Comparison of ENCODE assay signal across 12 cellular contexts in the genomic region with DNA sequence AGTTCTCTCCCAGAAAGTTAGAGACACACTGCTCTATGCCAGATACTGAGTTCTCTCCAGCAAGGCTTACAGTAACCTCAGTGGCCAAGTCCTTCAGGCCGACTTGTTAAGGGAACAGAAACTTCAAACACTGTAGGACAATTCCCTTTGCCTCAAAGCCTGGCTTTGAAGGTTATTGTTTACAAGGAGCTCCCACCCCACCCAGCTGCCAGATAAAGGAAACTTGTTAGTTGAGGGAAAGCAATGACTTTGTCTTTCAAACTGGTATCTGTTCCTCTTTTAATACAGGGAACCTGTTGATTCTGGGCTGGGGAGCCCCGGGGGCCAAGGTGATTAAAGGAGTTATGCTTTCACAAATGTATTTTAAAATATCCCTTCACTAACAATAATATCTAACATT. TPM values are rescaled to one million over a fixed set of nuclear protein-coding genes. Genes with fewer than 3 reads are reported as not detected.
DNase-seq lines count a peak whose midpoint lies in the region; ATAC-seq and TF ChIP-seq lines count a peak whose summit lies in the region.
"Had no signal": no experiment of that assay in that cellular context is flagged by ENCODE, and none has a peak within 500 bp of the region (broad histone marks: within the 10 kb centered on the region; RNA-seq: fewer than 3 reads in every experiment).

No MANE protein-coding gene starts in this region.

- H3K27ac Mint-ChIP-seq in naive thymus-derived CD4-positive, alpha-beta T cell, result no peak overlapping the region
- no peak overlapping the region for H3K27ac Mint-ChIP-seq in T-helper 2 cell treated with Interferon-gamma antibody and Interleukin-4, amounts not matched to agents 5 μg/mL and 100 μg/mL, for 36 hours

- no peaks in the 10 kb centered on the region for H3K36me3 ChIP-seq in naive thymus-derived CD4-positive, alpha-beta T cell (ENCODE audit: control insufficient read depth in 2 of 3, insufficient read depth in 3 of 3, low read length in 3 of 3)
- H3K36me3 ChIP-seq: adrenal gland had no signal

- H3K27me3 ChIP-seq in naive thymus-derived CD4-positive, alpha-beta T cell (ENCODE audit: control insufficient read depth in 2 of 2, insufficient read depth in 2 of 2, low read length in 2 of 2), result no peaks in the 10 kb centered on the region
- H3K27me3 ChIP-seq: adrenal gland had no signal

- H3K4me3 ChIP-seq in naive thymus-derived CD4-positive, alpha-beta T cell (ENCODE audit: low read length), result no peak overlapping the region
- H3K4me3 ChIP-seq: adrenal gland had no signal

- POLR2A ChIA-PET in naive thymus-derived CD4-positive, alpha-beta T cell (lab: Charles Lee), result no interaction called here

- H3K9me3 ChIP-seq in naive thymus-derived CD4-positive, alpha-beta T cell (ENCODE audit: control insufficient read depth in 2 of 3, low read length in 3 of 3), result no peaks in the 10 kb centered on the region
- H3K9me3 ChIP-seq: adrenal gland had no signal

- peaks cover 4 to 61% (median 9%) of the 10 kb centered on the region in 5 donors for H3K27me3 Mint-ChIP-seq in naive thymus-derived CD4-positive, alpha-beta T cell
- peaks cover 37% of the 10 kb centered on the region for H3K27me3 Mint-ChIP-seq in T-helper 2 cell treated with Interferon-gamma antibody and Interleukin-4, amounts not matched to agents 5 μg/mL and 100 μg/mL, for 36 hours (ENCODE audit: low read depth)

- no peaks in the 10 kb centered on the region for H3K9me3 Mint-ChIP-seq in naive thymus-derived CD4-positive, alpha-beta T cell
- H3K9me3 Mint-ChIP-seq in T-helper 2 cell treated with Interferon-gamma antibody and Interleukin-4, amounts not matched to agents 5 μg/mL and 100 μg/mL, for 36 hours, result no peaks in the 10 kb centered on the region

- no peaks in the 10 kb centered on the region for H3K4me1 ChIP-seq in naive thymus-derived CD4-positive, alpha-beta T cell (ENCODE audit: control insufficient read depth in 2 of 2, insufficient read depth in 2 of 2, low read length in 2 of 2)
- H3K4me1 ChIP-seq: adrenal gland had no signal

- ATAC-seq in GM18861 (IDR thresholded peaks at IDR 0.05; ENCODE audit: unreplicated experiment) (peak; percentile 75), HG03095 (IDR thresholded peaks at IDR 0.05; ENCODE audit: unreplicated experiment) (peak; percentile 68), GM18909 (IDR thresholded peaks at IDR 0.05; ENCODE audit: poor library complexity, unreplicated experiment) (no peak), SK-N-SH treated with all-trans-retinoic acid at 6 μM for 48 hours (no peak)
- ATAC-seq in naive thymus-derived CD4-positive, alpha-beta T cell, result peak; percentile 52
- ATAC-seq: left lobe of liver had no signal

- no peak overlapping the region for H3K4me3 Mint-ChIP-seq in naive thymus-derived CD4-positive, alpha-beta T cell
- no peak overlapping the region for H3K4me3 Mint-ChIP-seq in T-helper 2 cell treated with Interferon-gamma antibody and Interleukin-4, amounts not matched to agents 5 μg/mL and 100 μg/mL, for 36 hours

- H3K4me1 Mint-ChIP-seq in naive thymus-derived CD4-positive, alpha-beta T cell, result peaks cover 0 to 12% (median 0%) of the 10 kb centered on the region in 7 donors
- peaks cover 7% of the 10 kb centered on the region for H3K4me1 Mint-ChIP-seq in T-helper 2 cell treated with Interferon-gamma antibody and Interleukin-4, amounts not matched to agents 5 μg/mL and 100 μg/mL, for 36 hours (ENCODE audit: low read depth)

- peak; percentile 73 for DNase-seq in SIG-M5 (lab: John Stamatoyannopoulos, UW)
- DNase-seq in naive thymus-derived CD4-positive, alpha-beta T cell, result no peak
- no peak for DNase-seq in T-helper 2 cell treated with Interferon-gamma antibody and Interleukin-4, amounts not matched to agents 5 μg/mL and 100 μg/mL, for 36 hours (ENCODE audit: low spot score)
- no peak for DNase-seq in activated CD4-positive, alpha-beta T cell treated with anti-CD3 and anti-CD28 coated beads, Interleukin-2, amount 50 U/mL, for 48 hours
- DNase-seq: adrenal gland, DND-41 had no signal

- intact Hi-C loops in naive thymus-derived CD4-positive, alpha-beta T cell (cut with micrococcal nuclease), result no loop called here

- no peak overlapping the region for H3K27ac ChIP-seq in naive thymus-derived CD4-positive, alpha-beta T cell (ENCODE audit: low read depth, low read length)
- H3K27ac ChIP-seq: adrenal gland, epithelial cell of prostate had no signal

- no peaks in the 10 kb centered on the region for H3K36me3 Mint-ChIP-seq in naive thymus-derived CD4-positive, alpha-beta T cell
- H3K36me3 Mint-ChIP-seq in T-helper 2 cell treated with Interferon-gamma antibody and Interleukin-4, amounts not matched to agents 5 μg/mL and 100 μg/mL, for 36 hours (ENCODE audit: low read depth), result no peaks in the 10 kb centered on the region

- CTCF ChIA-PET in naive thymus-derived CD4-positive, alpha-beta T cell (lab: Charles Lee), result no interaction called here

TF ChIP-seq in SK-N-SH treated with all-trans-retinoic acid at 6 μM for 48 hours, 23 proteins besides CTCF, POLR2A, EP300 and RAD21:
- TF ChIP-seq TCF4 (CRISPR knock-in tag; IDR thresholded peaks at IDR 0.05; ENCODE audit: borderline replicate concordance) (no peak), ESRRG (CRISPR knock-in tag; IDR thresholded peaks at IDR 0.05) (no peak), CSDC2 (CRISPR knock-in tag; IDR thresholded peaks at IDR 0.05) (no peak), BACH2 (CRISPR knock-in tag; IDR thresholded peaks at IDR 0.05; ENCODE audit: borderline replicate concordance) (no peak), ZFP3 (CRISPR knock-in tag; IDR thresholded peaks at IDR 0.05) (no peak), ZNF70 (CRISPR knock-in tag; IDR thresholded peaks at IDR 0.05) (no peak), RARB (CRISPR knock-in tag; IDR thresholded peaks at IDR 0.05) (no peak), ZC3H10 (CRISPR knock-in tag; IDR thresholded peaks at IDR 0.05) (no peak), PPARA (CRISPR knock-in tag; IDR thresholded peaks at IDR 0.05; ENCODE audit: borderline replicate concordance) (no peak), OSR1 (CRISPR knock-in tag; IDR thresholded peaks at IDR 0.05) (no peak), GLIS3 (CRISPR knock-in tag; IDR thresholded peaks at IDR 0.05) (no peak), SNAI2 (CRISPR knock-in tag; IDR thresholded peaks at IDR 0.05) (no peak), ISL1 (CRISPR knock-in tag; IDR thresholded peaks at IDR 0.05) (no peak), ZFP30 (CRISPR knock-in tag; IDR thresholded peaks at IDR 0.05) (no peak), ARNTL (CRISPR knock-in tag; IDR thresholded peaks at IDR 0.05; ENCODE audit: borderline replicate concordance, low read depth) (no peak)
- TF ChIP-seq, protein P1, sequence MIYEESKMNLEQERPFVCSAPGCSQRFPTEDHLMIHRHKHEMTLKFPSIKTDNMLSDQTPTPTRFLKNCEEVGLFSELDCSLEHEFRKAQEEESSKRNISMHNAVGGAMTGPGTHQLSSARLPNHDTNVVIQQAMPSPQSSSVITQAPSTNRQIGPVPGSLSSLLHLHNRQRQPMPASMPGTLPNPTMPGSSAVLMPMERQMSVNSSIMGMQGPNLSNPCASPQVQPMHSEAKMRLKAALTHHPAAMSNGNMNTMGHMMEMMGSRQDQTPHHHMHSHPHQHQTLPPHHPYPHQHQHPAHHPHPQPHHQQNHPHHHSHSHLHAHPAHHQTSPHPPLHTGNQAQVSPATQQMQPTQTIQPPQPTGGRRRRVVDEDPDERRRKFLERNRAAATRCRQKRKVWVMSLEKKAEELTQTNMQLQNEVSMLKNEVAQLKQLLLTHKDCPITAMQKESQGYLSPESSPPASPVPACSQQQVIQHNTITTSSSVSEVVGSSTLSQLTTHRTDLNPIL (CRISPR knock-in tag; IDR thresholded peaks at IDR 0.05; ENCODE audit: low read depth), result no peak
- TF ChIP-seq, protein P2, sequence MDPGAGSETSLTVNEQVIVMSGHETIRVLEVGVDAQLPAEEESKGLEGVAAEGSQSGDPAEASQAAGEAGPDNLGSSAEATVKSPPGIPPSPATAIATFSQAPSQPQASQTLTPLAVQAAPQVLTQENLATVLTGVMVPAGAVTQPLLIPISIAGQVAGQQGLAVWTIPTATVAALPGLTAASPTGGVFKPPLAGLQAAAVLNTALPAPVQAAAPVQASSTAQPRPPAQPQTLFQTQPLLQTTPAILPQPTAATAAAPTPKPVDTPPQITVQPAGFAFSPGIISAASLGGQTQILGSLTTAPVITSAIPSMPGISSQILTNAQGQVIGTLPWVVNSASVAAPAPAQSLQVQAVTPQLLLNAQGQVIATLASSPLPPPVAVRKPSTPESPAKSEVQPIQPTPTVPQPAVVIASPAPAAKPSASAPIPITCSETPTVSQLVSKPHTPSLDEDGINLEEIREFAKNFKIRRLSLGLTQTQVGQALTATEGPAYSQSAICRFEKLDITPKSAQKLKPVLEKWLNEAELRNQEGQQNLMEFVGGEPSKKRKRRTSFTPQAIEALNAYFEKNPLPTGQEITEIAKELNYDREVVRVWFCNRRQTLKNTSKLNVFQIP (CRISPR knock-in tag; IDR thresholded peaks at IDR 0.05; ENCODE audit: borderline replicate concordance, low read depth), result no peak

RNA-seq across cellular contexts. Expression of a gene that starts 27.7 kb away (rescaled TPM):
- 100 to 1,000 TPM in 2 of 5 experiments, 10 to 100 TPM in 1, 1 to 10 TPM in 2; 1.5 to 156 (median 53.6) TPM for total RNA-seq in naive thymus-derived CD4-positive, alpha-beta T cell
- polyA plus RNA-seq in naive thymus-derived CD4-positive, alpha-beta T cell, result under 1 TPM; 0.08 to 0.19 TPM

RNA-seq across cellular contexts. Expression of a gene that starts 46.8 kb away (rescaled TPM):
- total RNA-seq in naive thymus-derived CD4-positive, alpha-beta T cell, result 10 to 100 TPM in 1 of 5 experiments, 1 to 10 TPM in 1, under 1 TPM in 1, not detected in 2; 0.07 to 10.1 (median 1.8) TPM
- polyA plus RNA-seq in naive thymus-derived CD4-positive, alpha-beta T cell, result not detected
- total RNA-seq: adrenal gland had no signal

RNA-seq across cellular contexts. Expression of a gene that starts 56.7 kb away (rescaled TPM):
- total RNA-seq in naive thymus-derived CD4-positive, alpha-beta T cell, result 100 to 1,000 TPM; 317 to 510 (median 426) TPM
- polyA plus RNA-seq in naive thymus-derived CD4-positive, alpha-beta T cell, result 100 to 1,000 TPM; 359 to 403 TPM

Comparison
In these comparisons a context has a peak if more than half of its experiments do, and no peak if none do; other contexts are left out.
1. ATAC-seq: peak in GM18861 (single experiment), HG03095 (single experiment) and naive thymus-derived CD4-positive, alpha-beta T cell (single experiment); none in GM18909 (single experiment) and SK-N-SH treated with all-trans-retinoic acid at 6 μM for 48 hours (single experiment).